ENCODE assay signal across 8 cellular contexts in the genomic region with DNA sequence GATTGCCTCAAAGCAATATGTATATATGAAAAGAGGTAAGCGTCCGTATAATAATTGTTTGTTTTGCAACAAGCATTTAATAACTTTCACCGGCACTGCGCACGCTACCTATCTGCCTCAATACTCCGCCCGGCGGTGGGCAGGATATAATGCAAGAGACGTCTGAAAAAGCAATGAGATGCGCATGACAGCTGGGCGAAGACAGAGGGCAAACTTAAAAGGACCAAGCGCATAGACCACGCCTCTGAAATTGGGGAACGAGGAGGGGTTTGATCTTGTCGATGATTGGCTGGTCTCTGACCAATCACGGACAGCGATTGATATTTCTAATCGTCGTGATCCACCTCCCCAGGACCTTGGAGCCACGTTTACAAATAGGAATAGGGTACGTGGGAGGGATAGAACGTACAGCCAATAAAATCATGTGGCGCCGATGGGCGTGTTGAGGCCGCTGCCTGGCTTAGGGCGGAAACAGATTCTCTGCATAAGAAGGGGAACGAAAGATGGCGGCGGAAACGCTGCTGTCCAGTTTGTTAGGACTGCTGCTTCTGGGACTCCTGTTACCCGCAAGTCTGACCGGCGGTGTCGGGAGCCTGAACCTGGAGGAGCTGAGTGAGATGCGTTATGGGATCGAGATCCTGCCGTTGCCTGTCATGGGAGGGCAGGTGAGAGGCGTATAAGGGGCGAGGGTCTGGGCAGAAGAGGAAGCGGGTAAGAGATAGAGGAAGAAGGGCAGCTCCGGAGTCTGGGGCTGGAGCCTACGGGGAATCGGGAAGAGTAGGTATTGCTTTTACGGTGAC. TPM values are rescaled to one million over a fixed set of nuclear protein-coding genes. Genes with fewer than 3 reads are reported as not detected.
DNase-seq lines count a peak whose midpoint lies in the region; ATAC-seq and TF ChIP-seq lines count a peak whose summit lies in the region.

A gene with protein sequence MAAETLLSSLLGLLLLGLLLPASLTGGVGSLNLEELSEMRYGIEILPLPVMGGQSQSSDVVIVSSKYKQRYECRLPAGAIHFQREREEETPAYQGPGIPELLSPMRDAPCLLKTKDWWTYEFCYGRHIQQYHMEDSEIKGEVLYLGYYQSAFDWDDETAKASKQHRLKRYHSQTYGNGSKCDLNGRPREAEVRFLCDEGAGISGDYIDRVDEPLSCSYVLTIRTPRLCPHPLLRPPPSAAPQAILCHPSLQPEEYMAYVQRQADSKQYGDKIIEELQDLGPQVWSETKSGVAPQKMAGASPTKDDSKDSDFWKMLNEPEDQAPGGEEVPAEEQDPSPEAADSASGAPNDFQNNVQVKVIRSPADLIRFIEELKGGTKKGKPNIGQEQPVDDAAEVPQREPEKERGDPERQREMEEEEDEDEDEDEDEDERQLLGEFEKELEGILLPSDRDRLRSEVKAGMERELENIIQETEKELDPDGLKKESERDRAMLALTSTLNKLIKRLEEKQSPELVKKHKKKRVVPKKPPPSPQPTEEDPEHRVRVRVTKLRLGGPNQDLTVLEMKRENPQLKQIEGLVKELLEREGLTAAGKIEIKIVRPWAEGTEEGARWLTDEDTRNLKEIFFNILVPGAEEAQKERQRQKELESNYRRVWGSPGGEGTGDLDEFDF (plus strand): TSS at position 474 of the 800 bp plus-strand sequence. CDS start 30 bp downstream, at position 504.

- H3K27ac ChIP-seq in mucosa of rectum (ENCODE audit: low read depth in 2 of 2, low read length in 2 of 2), result peak within 1 kb of the TSS; percentile 56 to 89

- DNase-seq in DMS53 (lab: John Stamatoyannopoulos, UW) (peak; percentile 100), OCI-M1 (lab: John Stamatoyannopoulos, UW) (peak; percentile 99), activated T-cell treated with anti-CD3 and anti-CD28 coated beads for 4 hours (peak; percentile 93), erythroblast (lab: John Stamatoyannopoulos, UW) (peak; percentile 99 to 100)
- peak; percentile 94 for DNase-seq in stimulated activated CD8-positive, alpha-beta memory T cell treated with anti-CD3 and anti-CD28 coated beads, Interleukin-4, amount 100 ng/mL, for 48 hours

- no peaks in the 10 kb centered on the region for H3K27me3 ChIP-seq in mucosa of rectum (ENCODE audit: control insufficient read depth in 2 of 2, insufficient read depth in 2 of 2, low read length in 2 of 2)

- H3K4me3 Mint-ChIP-seq in IgD-negative memory B cell, result no peak within 1 kb of the TSS

- H3K27me3 Mint-ChIP-seq in IgD-negative memory B cell, result peaks cover 2% of the 10 kb centered on the region

- peaks cover 8 to 13% of the 10 kb centered on the region in 2 donors for H3K4me1 ChIP-seq in mucosa of rectum (ENCODE audit: control insufficient read depth in 2 of 2, insufficient read depth in 2 of 2, low read length in 2 of 2)

- H3K36me3 Mint-ChIP-seq in IgD-negative memory B cell, result peaks cover 5% of the 10 kb centered on the region

- no peak within 1 kb of the TSS for H3K27ac Mint-ChIP-seq in IgD-negative memory B cell

- peaks cover 25 to 28% of the 10 kb centered on the region in 2 donors for H3K36me3 ChIP-seq in mucosa of rectum (ENCODE audit: control insufficient read depth in 2 of 2, insufficient read depth in 2 of 2, low read length in 2 of 2)

- peak; percentile 96 for ATAC-seq in GM21529 (IDR thresholded peaks at IDR 0.05; ENCODE audit: unreplicated experiment)

- TF ChIP-seq POLR2A in erythroblast (IDR thresholded peaks at IDR 0.05; ENCODE audit: low read length), result peak; percentile 95

- H3K4me3 ChIP-seq in mucosa of rectum (ENCODE audit: low read length in 2 of 2), result peak within 1 kb of the TSS; percentile 90 to 99

- no peaks in the 10 kb centered on the region for H3K9me3 ChIP-seq in mucosa of rectum (ENCODE audit: control insufficient read depth in 2 of 2, low read length in 2 of 2)

- no peaks in the 10 kb centered on the region for H3K9me3 Mint-ChIP-seq in IgD-negative memory B cell

- H3K9ac ChIP-seq in mucosa of rectum (ENCODE audit: low read depth in 1 of 2, low read length in 2 of 2), result peak within 1 kb of the TSS; percentile 73 to 96

- peaks cover 2 to 3% (median 2%) of the 10 kb centered on the region in 3 donors for H3K4me1 Mint-ChIP-seq in IgD-negative memory B cell

RNA-seq across cellular contexts. Expression of the gene that starts here (rescaled TPM):
- 70.4 TPM for polyA plus RNA-seq in IgD-negative memory B cell

Comparison
In these comparisons a context has a peak if more than half of its experiments do, and no peak if none do; other contexts are left out.
1. Peak in every context shown above with its lines: DNase-seq, ATAC-seq, H3K4me3 ChIP-seq and H3K27ac ChIP-seq.